In genomic region chr7:21374134-21374533, GRCh38 we compare ENCODE assay signal across 7 cellular contexts.
"Had no signal": no experiment of that assay in that cellular context is flagged by ENCODE, and none has a peak within 500 bp of the region (broad histone marks: within the 10 kb centered on the region; RNA-seq: fewer than 3 reads in every experiment).

No MANE protein-coding gene starts in this region.

- FAIRE-seq: GM12891, GM12892, GM18507, GM19239 had no signal

- H3K4me3 ChIP-seq: GM12878 had no signal

- ATAC-seq: GM12878 had no signal

- DNase-seq: GDM1, GF-D8 had no signal
